ENCODE assay signal across 18 cellular contexts in genomic region chr2:157620956-157621355, GRCh38. TPM values are rescaled to one million over a fixed set of nuclear protein-coding genes. Genes with fewer than 3 reads are reported as not detected.
DNase-seq lines count a peak whose midpoint lies in the region; ATAC-seq and TF ChIP-seq lines count a peak whose summit lies in the region.
"Had no signal": no experiment of that assay in that cellular context is flagged by ENCODE, and none has a peak within 500 bp of the region (broad histone marks: within the 10 kb centered on the region; RNA-seq: fewer than 3 reads in every experiment).

No MANE protein-coding gene starts in this region.

- no peak overlapping the region for H3K4me3 ChIP-seq in AG04449 (ENCODE audit: low read depth, low read length)
- H3K4me3 ChIP-seq in astrocyte of the spinal cord (ENCODE audit: low read depth, low read length) = no peak overlapping the region
- H3K4me3 ChIP-seq in naive thymus-derived CD4-positive, alpha-beta T cell (ENCODE audit: low read length) = no peak overlapping the region

- TF ChIP-seq CTCF in AG04449 (IDR thresholded peaks at IDR 0.05; ENCODE audit: insufficient read depth, low read length, missing control alignments) = no peak
- TF ChIP-seq CTCF in astrocyte of the spinal cord (IDR thresholded peaks at IDR 0.05; ENCODE audit: low read depth, low read length) = no peak

- H3K9me3 Mint-ChIP-seq in naive thymus-derived CD4-positive, alpha-beta T cell = peaks cover 0 to 16% (median 0%) of the 10 kb centered on the region in 11 donors

- DNase-seq in AG04449 (ENCODE audit: low read depth, low spot score) (peak; percentile 14), GM04504 (ENCODE audit: low read depth) (peak; percentile 5), astrocyte of the spinal cord (ENCODE audit: low read depth, low spot score) (peak; percentile 42), kidney tubule cell (ENCODE audit: low spot score) (peak; percentile 14), AML-193 (lab: John Stamatoyannopoulos, UW) (no peak), LoVo (ENCODE audit: low spot score) (no peak), superior temporal gyrus (ENCODE audit: extremely low spot score) (no peak)
- no peak for DNase-seq in naive thymus-derived CD4-positive, alpha-beta T cell
- DNase-seq: 8988T; CD4-positive, CD25-positive, alpha-beta regulatory T cell; GDM1; GOT3; Karpas-422; NCI-H1417; NCI-H1930; NCI-H510A treated with DMSO at 0.1 percent for 48 hours; SHP77 treated with DMSO at 0.1 percent for 48 hours had no signal

- peaks cover 0 to 48% (median 6%) of the 10 kb centered on the region in 5 donors for H3K27me3 Mint-ChIP-seq in naive thymus-derived CD4-positive, alpha-beta T cell

- H3K4me3 Mint-ChIP-seq in naive thymus-derived CD4-positive, alpha-beta T cell = no peak overlapping the region
- H3K4me3 Mint-ChIP-seq: CD4-positive, CD25-positive, alpha-beta regulatory T cell had no signal

- intact Hi-C loops in naive thymus-derived CD4-positive, alpha-beta T cell (cut with micrococcal nuclease) = loop anchor here in 1 of 2 donors (10.0 kb wide), 1 partner anchor 126 kb away; no protein-coding TSS in a partner anchor

- H3K36me3 ChIP-seq in naive thymus-derived CD4-positive, alpha-beta T cell (ENCODE audit: control insufficient read depth in 2 of 3, insufficient read depth in 3 of 3, low read length in 3 of 3) = no peaks in the 10 kb centered on the region

- no peak overlapping the region for H3K27ac Mint-ChIP-seq in naive thymus-derived CD4-positive, alpha-beta T cell
- H3K27ac Mint-ChIP-seq: CD4-positive, CD25-positive, alpha-beta regulatory T cell had no signal

- H3K4me1 ChIP-seq in naive thymus-derived CD4-positive, alpha-beta T cell (ENCODE audit: control insufficient read depth in 2 of 2, insufficient read depth in 2 of 2, low read length in 2 of 2) = peaks cover 0 to 11% of the 10 kb centered on the region in 2 donors

- H3K36me3 Mint-ChIP-seq in naive thymus-derived CD4-positive, alpha-beta T cell = peaks cover 0 to 17% (median 8%) of the 10 kb centered on the region in 5 donors
- H3K36me3 Mint-ChIP-seq: CD4-positive, CD25-positive, alpha-beta regulatory T cell had no signal

- in situ Hi-C loops in astrocyte of the spinal cord (cut with HindIII; ENCODE audit: low sequenced_read_pairs) = no loop called here

- POLR2A ChIA-PET in AG04449 (lab: Yijun Ruan, JAX) = no interaction called here
- POLR2A ChIA-PET in naive thymus-derived CD4-positive, alpha-beta T cell (lab: Charles Lee) = no interaction called here

- CTCF ChIA-PET in AG04449 (lab: Yijun Ruan, JAX) = interaction anchor here (0.8 to 1.5 kb wide), 3 partner anchors 9 to 26 kb away, joined by 3 to 5 read pairs (median 4); no protein-coding TSS in a partner anchor
- CTCF ChIA-PET in naive thymus-derived CD4-positive, alpha-beta T cell (lab: Charles Lee) = interaction anchor here (0.8 kb wide), 1 partner anchor 294 kb away, joined by 3 read pairs; no protein-coding TSS in a partner anchor

- no peak overlapping the region for H3K27ac ChIP-seq in naive thymus-derived CD4-positive, alpha-beta T cell (ENCODE audit: low read depth, low read length)

- H3K27me3 ChIP-seq in naive thymus-derived CD4-positive, alpha-beta T cell (ENCODE audit: control insufficient read depth in 2 of 2, insufficient read depth in 2 of 2, low read length in 2 of 2) = peaks cover 0 to 4% of the 10 kb centered on the region in 2 donors

- ATAC-seq in naive thymus-derived CD4-positive, alpha-beta T cell = no peak
- ATAC-seq: HepG2 had no signal

- no peaks in the 10 kb centered on the region for H3K9me3 ChIP-seq in naive thymus-derived CD4-positive, alpha-beta T cell (ENCODE audit: control insufficient read depth in 2 of 3, low read length in 3 of 3)

- peaks cover 9 to 30% (median 24%) of the 10 kb centered on the region in 7 donors for H3K4me1 Mint-ChIP-seq in naive thymus-derived CD4-positive, alpha-beta T cell

RNA-seq across cellular contexts. Expression of gene ACVR1C, which starts 7.7 kb away (rescaled TPM):
- 10 to 100 TPM in 1 of 5 experiments, 1 to 10 TPM in 3, under 1 TPM in 1; 0.73 to 11.4 (median 8.9) TPM for total RNA-seq in naive thymus-derived CD4-positive, alpha-beta T cell
- 1 to 10 TPM; 2.3 to 2.4 TPM for polyA plus RNA-seq in naive thymus-derived CD4-positive, alpha-beta T cell

Comparison
In these comparisons a context has a peak if more than half of its experiments do, and no peak if none do; other contexts are left out.
1. DNase-seq: peak in AG04449 (single experiment), GM04504 (single experiment), astrocyte of the spinal cord (single experiment) and kidney tubule cell (single experiment); none in AML-193 (0 of 2), naive thymus-derived CD4-positive, alpha-beta T cell (0 of 9), LoVo (single experiment) and superior temporal gyrus (single experiment).